In the genomic region with DNA sequence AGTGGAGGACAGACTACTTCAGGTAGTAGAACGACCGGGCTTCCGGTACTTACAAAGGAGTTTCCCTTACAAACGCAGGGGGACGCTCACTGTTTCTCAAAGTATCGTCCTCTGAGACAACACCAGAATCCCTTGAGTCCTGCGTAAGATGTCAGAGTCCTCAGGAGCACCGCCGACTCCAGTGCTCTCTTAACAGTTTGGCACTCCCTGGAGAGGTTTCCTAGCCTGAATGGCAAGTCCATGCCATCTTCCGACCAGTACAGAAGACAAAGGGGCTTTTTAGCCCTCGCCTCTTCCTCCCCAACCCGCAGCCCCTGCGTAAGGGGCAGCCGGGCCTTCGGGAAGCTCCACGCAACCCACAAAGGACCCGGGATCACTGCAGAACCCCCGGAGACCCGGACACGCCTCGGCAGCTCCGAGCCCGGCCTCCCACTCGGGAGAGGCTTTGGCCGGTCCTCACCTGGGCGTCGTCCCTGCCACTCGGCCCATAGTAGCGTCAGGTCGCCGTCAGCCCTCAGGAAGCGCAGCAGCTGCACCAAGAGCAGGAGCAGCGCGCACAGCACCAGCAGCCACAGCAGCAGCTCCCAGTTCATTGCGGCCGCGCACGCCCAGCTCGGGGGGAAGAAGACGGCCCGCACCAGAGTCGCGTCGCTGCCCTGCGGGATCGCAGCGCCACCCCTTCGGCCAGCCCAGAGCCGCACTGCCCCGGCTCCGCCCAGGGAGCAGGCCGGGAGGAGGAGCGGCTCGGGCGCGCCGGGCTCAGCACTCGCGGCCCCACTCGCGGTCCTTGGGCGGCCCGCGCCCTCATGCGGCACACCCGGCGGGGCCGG, we compare ENCODE assay signal across 8 cellular contexts. TPM values are rescaled to one million over a fixed set of nuclear protein-coding genes. Genes with fewer than 3 reads are reported as not detected.
A peak's percentile ranks its signal among the peaks of the same experiment; 100 is the strongest.
DNase-seq lines count a peak whose midpoint lies in the region; ATAC-seq and TF ChIP-seq lines count a peak whose summit lies in the region.

A gene with protein sequence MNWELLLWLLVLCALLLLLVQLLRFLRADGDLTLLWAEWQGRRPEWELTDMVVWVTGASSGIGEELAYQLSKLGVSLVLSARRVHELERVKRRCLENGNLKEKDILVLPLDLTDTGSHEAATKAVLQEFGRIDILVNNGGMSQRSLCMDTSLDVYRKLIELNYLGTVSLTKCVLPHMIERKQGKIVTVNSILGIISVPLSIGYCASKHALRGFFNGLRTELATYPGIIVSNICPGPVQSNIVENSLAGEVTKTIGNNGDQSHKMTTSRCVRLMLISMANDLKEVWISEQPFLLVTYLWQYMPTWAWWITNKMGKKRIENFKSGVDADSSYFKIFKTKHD (minus strand): TSS at position 682 of the 830 bp plus-strand sequence. CDS start 89 bp downstream, at position 593.

- H3K4me1 Mint-ChIP-seq in activated T-helper 17 cell treated with anti-CD3 and anti-CD28 coated beads, Interleukin-2, amount 50 U/mL, for 72 hours, result peaks cover 29% of the 10 kb centered on the region
- peaks cover 42% of the 10 kb centered on the region for H3K4me1 Mint-ChIP-seq in nephron progenitor cell
- H3K4me1 Mint-ChIP-seq in stimulated activated naive CD8-positive, alpha-beta T cell treated with anti-CD3 and anti-CD28 coated beads, Interleukin-15, amount 100 ng/mL, for 72 hours, result peaks cover 55% of the 10 kb centered on the region

- H3K36me3 Mint-ChIP-seq in activated T-helper 17 cell treated with anti-CD3 and anti-CD28 coated beads, Interleukin-2, amount 50 U/mL, for 72 hours (ENCODE audit: low read depth), result peaks cover 10% of the 10 kb centered on the region
- peaks cover 14% of the 10 kb centered on the region for H3K36me3 Mint-ChIP-seq in nephron progenitor cell (ENCODE audit: low read depth)

- no peaks in the 10 kb centered on the region for H3K27me3 Mint-ChIP-seq in activated T-helper 17 cell treated with anti-CD3 and anti-CD28 coated beads, Interleukin-2, amount 50 U/mL, for 72 hours
- H3K27me3 Mint-ChIP-seq in nephron progenitor cell (ENCODE audit: low read depth, poor library complexity), result peaks cover 6% of the 10 kb centered on the region
- no peaks in the 10 kb centered on the region for H3K27me3 Mint-ChIP-seq in stimulated activated naive CD8-positive, alpha-beta T cell treated with anti-CD3 and anti-CD28 coated beads, Interleukin-15, amount 100 ng/mL, for 72 hours

- peak within 1 kb of the TSS; percentile 85 for H3K9ac ChIP-seq in HUES6 (ENCODE audit: low read length)

- peak; percentile 86 for ATAC-seq in GM21423 (IDR thresholded peaks at IDR 0.05; ENCODE audit: unreplicated experiment)
- ATAC-seq in activated T-helper 17 cell treated with anti-CD3 and anti-CD28 coated beads, Interleukin-2, amount 50 U/mL, for 72 hours (replicated peaks), result peak; percentile 92
- ATAC-seq in stimulated activated naive CD8-positive, alpha-beta T cell treated with anti-CD3 and anti-CD28 coated beads, Interleukin-15, amount 100 ng/mL, for 72 hours, result peak; percentile 89

- DNase-seq in DMS153 treated with DMSO at 0.1 percent for 48 hours (lab: John Stamatoyannopoulos, UW; ENCODE audit: unreplicated experiment), result peak; percentile 71
- peak; percentile 85 for DNase-seq in RKO (ENCODE audit: low spot score)
- DNase-seq in fibroblast of pulmonary artery (ENCODE audit: low read depth), result peak; percentile 80
- DNase-seq in nephron progenitor cell, result peak; percentile 87
- DNase-seq in stimulated activated naive CD8-positive, alpha-beta T cell treated with anti-CD3 and anti-CD28 coated beads, Interleukin-15, amount 100 ng/mL, for 72 hours, result peak; percentile 67 to 81

- H3K36me3 ChIP-seq in HUES6 (ENCODE audit: control insufficient read depth, insufficient read depth, low read length), result no peaks in the 10 kb centered on the region

- peak within 1 kb of the TSS; percentile 94 for H3K4me3 Mint-ChIP-seq in activated T-helper 17 cell treated with anti-CD3 and anti-CD28 coated beads, Interleukin-2, amount 50 U/mL, for 72 hours
- H3K4me3 Mint-ChIP-seq in nephron progenitor cell, result peak within 1 kb of the TSS; percentile 95
- peak within 1 kb of the TSS; percentile 88 to 96 for H3K4me3 Mint-ChIP-seq in stimulated activated naive CD8-positive, alpha-beta T cell treated with anti-CD3 and anti-CD28 coated beads, Interleukin-15, amount 100 ng/mL, for 72 hours

- no peaks in the 10 kb centered on the region for H3K9me3 ChIP-seq in HUES6 (ENCODE audit: control insufficient read depth, insufficient read depth, low read depth, low read length)

- H3K4me1 ChIP-seq in HUES6 (ENCODE audit: control insufficient read depth, insufficient read depth, low read length), result peaks cover 20% of the 10 kb centered on the region

- no peaks in the 10 kb centered on the region for H3K9me3 Mint-ChIP-seq in activated T-helper 17 cell treated with anti-CD3 and anti-CD28 coated beads, Interleukin-2, amount 50 U/mL, for 72 hours
- H3K9me3 Mint-ChIP-seq in nephron progenitor cell, result no peaks in the 10 kb centered on the region
- no peaks in the 10 kb centered on the region for H3K9me3 Mint-ChIP-seq in stimulated activated naive CD8-positive, alpha-beta T cell treated with anti-CD3 and anti-CD28 coated beads, Interleukin-15, amount 100 ng/mL, for 72 hours

- peak within 1 kb of the TSS; percentile 96 for H3K27ac Mint-ChIP-seq in activated T-helper 17 cell treated with anti-CD3 and anti-CD28 coated beads, Interleukin-2, amount 50 U/mL, for 72 hours
- H3K27ac Mint-ChIP-seq in nephron progenitor cell, result peak within 1 kb of the TSS; percentile 88
- H3K27ac Mint-ChIP-seq in stimulated activated naive CD8-positive, alpha-beta T cell treated with anti-CD3 and anti-CD28 coated beads, Interleukin-15, amount 100 ng/mL, for 72 hours, result peak within 1 kb of the TSS; percentile 96 to 97

- H3K27me3 ChIP-seq in HUES6 (ENCODE audit: control insufficient read depth, insufficient read depth, low read length), result peaks cover 6% of the 10 kb centered on the region; the same call in 1 of the 2 replicates

- H3K4me3 ChIP-seq in HUES6 (ENCODE audit: low read depth, low read length) (peak within 1 kb of the TSS; percentile 91), fibroblast of pulmonary artery (replicated peaks; ENCODE audit: low read depth, low read length) (peak within 1 kb of the TSS; percentile 82)

- TF ChIP-seq CTCF in fibroblast of pulmonary artery (IDR thresholded peaks at IDR 0.05; ENCODE audit: low read length, missing control alignments) (peak; percentile 43), nephron progenitor cell (IDR thresholded peaks at IDR 0.05) (no peak)

- H3K27ac ChIP-seq in HUES6 (ENCODE audit: low read depth, low read length), result no peak within 1 kb of the TSS; the same call in 1 of the 2 replicates

RNA-seq across cellular contexts. Expression of the gene that starts here (rescaled TPM):
- total RNA-seq in activated T-helper 17 cell treated with anti-CD3 and anti-CD28 coated beads, Interleukin-2, amount 50 U/mL, for 72 hours, result 10 to 100 TPM; 47.6 to 60.6 TPM
